ENCODE assay signal across 9 cellular contexts in genomic region chr1:37596182-37596667, GRCh38. TPM values are rescaled to one million over a fixed set of nuclear protein-coding genes. Genes with fewer than 3 reads are reported as not detected.
DNase-seq lines count a peak whose midpoint lies in the region; ATAC-seq and TF ChIP-seq lines count a peak whose summit lies in the region.
"Had no signal": no experiment of that assay in that cellular context is flagged by ENCODE, and none has a peak within 500 bp of the region (broad histone marks: within the 10 kb centered on the region; RNA-seq: fewer than 3 reads in every experiment).

No MANE protein-coding gene starts in this region.

- H3K36me3 Mint-ChIP-seq in activated CD4-positive, alpha-beta T cell treated with anti-CD3 and anti-CD28 coated beads for 36 hours (ENCODE audit: low read depth): peaks cover 29% of the 10 kb centered on the region

- H3K9me3 Mint-ChIP-seq in activated CD4-positive, alpha-beta T cell treated with anti-CD3 and anti-CD28 coated beads for 36 hours (ENCODE audit: low read depth): no peaks in the 10 kb centered on the region

- H3K27me3 ChIP-seq in ascending aorta (no peaks in the 10 kb centered on the region), left lung (no peaks in the 10 kb centered on the region), tibial artery (no peaks in the 10 kb centered on the region)

- H3K36me3 ChIP-seq in ascending aorta (peaks cover 14 to 22% of the 10 kb centered on the region in 2 donors), left lung (peaks cover 0 to 20% of the 10 kb centered on the region in 2 donors), tibial artery (peaks cover 15 to 20% (median 17%) of the 10 kb centered on the region in 3 donors)

- no peak for DNase-seq in activated CD4-positive, alpha-beta T cell treated with anti-CD3 and anti-CD28 coated beads for 36 hours
- DNase-seq in activated CD4-positive, alpha-beta T cell treated with anti-CD3 and anti-CD28 coated beads for 4 hours: no peak
- DNase-seq in ascending aorta (ENCODE audit: low spot score in 2 of 2) (no peak), left lung (no peak), tibial artery (no peak), RKO (ENCODE audit: low spot score) (no peak), COLO668 (lab: John Stamatoyannopoulos, UW; ENCODE audit: unreplicated experiment) (no peak)

- CTCF ChIA-PET in activated CD4-positive, alpha-beta T cell treated with anti-CD3 and anti-CD28 coated beads for 36 hours (lab: Charles Lee): interaction anchor here (0.5 to 1.4 kb wide), 7 partner anchors 32 to 394 kb away, joined by 3 to 7 read pairs (median 3); partner anchors contain the start of gene MEAF6

- intact Hi-C loops in activated CD4-positive, alpha-beta T cell treated with anti-CD3 and anti-CD28 coated beads for 36 hours (cut with DNase I, micrococcal nuclease): loop anchor here (1.0 to 10.0 kb wide), 6 partner anchors 94 to 399 kb away; partner anchors contain the start of genes MTF1 (in 2 of the 2), SF3A3 (in 1 of the 2) and ZC3H12A (in 1 of the 2)
- intact Hi-C loops in ascending aorta (cut with DNase I): loop anchor here (1.0 to 5.0 kb wide), 5 partner anchors 42 to 263 kb away; partner anchors contain the start of genes C1orf122, MTF1, SNIP1 and YRDC
- intact Hi-C loops in left lung (cut with DNase I): no loop called here
- intact Hi-C loops in tibial artery (cut with DNase I; ENCODE audit: low total_unique reads): loop anchor here (10.0 kb wide), 1 partner anchor 81 kb away; the partner anchor contains the start of gene MEAF6

- H3K4me1 Mint-ChIP-seq in activated CD4-positive, alpha-beta T cell treated with anti-CD3 and anti-CD28 coated beads for 36 hours: peaks cover 32% of the 10 kb centered on the region

- TF ChIP-seq CTCF in ascending aorta (IDR thresholded peaks at IDR 0.05) (no peak), left lung (IDR thresholded peaks at IDR 0.05) (no peak), tibial artery (IDR thresholded peaks at IDR 0.05) (no peak)

- H3K4me1 ChIP-seq in ascending aorta (peaks cover 5 to 15% of the 10 kb centered on the region in 2 donors), left lung (peaks cover 12 to 22% of the 10 kb centered on the region in 2 donors), tibial artery (peaks cover 0 to 28% (median 24%) of the 10 kb centered on the region in 4 donors)

- H3K4me3 Mint-ChIP-seq in activated CD4-positive, alpha-beta T cell treated with anti-CD3 and anti-CD28 coated beads for 36 hours: peak overlapping the region; percentile 98

- POLR2A ChIA-PET in activated CD4-positive, alpha-beta T cell treated with anti-CD3 and anti-CD28 coated beads for 36 hours (lab: Charles Lee): interaction anchor here (0.6 to 1.3 kb wide), 5 partner anchors 20 to 102 kb away, joined by 3 to 4 read pairs (median 3); a partner anchor contains a TSS

- H3K27ac ChIP-seq in ascending aorta (peak overlapping the region; percentile 77 to 82), left lung (peak overlapping the region; percentile 72 to 87), tibial artery (peak overlapping the region; percentile 79 to 82)

- ATAC-seq in activated CD4-positive, alpha-beta T cell treated with anti-CD3 and anti-CD28 coated beads for 36 hours: peak; percentile 9
- ATAC-seq in left lung (peak; percentile 18), HG02981 (IDR thresholded peaks at IDR 0.05; ENCODE audit: unreplicated experiment) (no peak)

- peak overlapping the region; percentile 78 to 80 for H3K4me3 ChIP-seq in ascending aorta
- peak overlapping the region; percentile 66 to 72 for H3K4me3 ChIP-seq in left lung
- peak overlapping the region; percentile 69 to 72 for H3K4me3 ChIP-seq in tibial artery

- no peaks in the 10 kb centered on the region for H3K27me3 Mint-ChIP-seq in activated CD4-positive, alpha-beta T cell treated with anti-CD3 and anti-CD28 coated beads for 36 hours

- H3K9me3 ChIP-seq in ascending aorta (no peaks in the 10 kb centered on the region), left lung (no peaks in the 10 kb centered on the region), tibial artery (no peaks in the 10 kb centered on the region)

- peak overlapping the region; percentile 92 for H3K27ac Mint-ChIP-seq in activated CD4-positive, alpha-beta T cell treated with anti-CD3 and anti-CD28 coated beads for 36 hours

RNA-seq across cellular contexts. Expression of gene GNL2, which starts 0.5 kb away (rescaled TPM):
- total RNA-seq in activated CD4-positive, alpha-beta T cell treated with anti-CD3 and anti-CD28 coated beads for 36 hours: 10 to 100 TPM; 82.3 to 98.8 TPM
- total RNA-seq in ascending aorta (17.0 TPM), left lung (10 to 100 TPM; 32.2 to 41.8 TPM)

RNA-seq across cellular contexts. Expression of gene RSPO1, which starts 38.5 kb away (rescaled TPM):
- total RNA-seq in activated CD4-positive, alpha-beta T cell treated with anti-CD3 and anti-CD28 coated beads for 36 hours: not detected
- total RNA-seq in ascending aorta (not detected), left lung (1 to 10 TPM in 1 of 2 donors, under 1 TPM in 1; 0.52 to 1.2 TPM)
- total RNA-seq: SK-MEL-5 had no signal

RNA-seq across cellular contexts. Expression of gene DNALI1, which starts 39.5 kb away (rescaled TPM):
- under 1 TPM in 1 of 2 experiments, not detected in 1; 0.16 TPM for total RNA-seq in activated CD4-positive, alpha-beta T cell treated with anti-CD3 and anti-CD28 coated beads for 36 hours
- total RNA-seq in ascending aorta (2.2 TPM), left lung (10 to 100 TPM; 17.9 to 24.1 TPM)
- total RNA-seq: SK-MEL-5 had no signal

RNA-seq across cellular contexts. Expression of gene SNIP1, which starts 42.1 kb away (rescaled TPM):
- 10 to 100 TPM; 18.7 to 21.3 TPM for total RNA-seq in activated CD4-positive, alpha-beta T cell treated with anti-CD3 and anti-CD28 coated beads for 36 hours
- total RNA-seq in ascending aorta: 14.4 TPM
- 10 to 100 TPM; 12.3 to 12.6 TPM for total RNA-seq in left lung

Comparison
In these comparisons a context has a peak if more than half of its experiments do, and no peak if none do; other contexts are left out.
1. intact Hi-C loops: an anchor here in activated CD4-positive, alpha-beta T cell treated with anti-CD3 and anti-CD28 coated beads for 36 hours (1.0 to 10.0 kb wide), ascending aorta (1.0 to 5.0 kb wide) and tibial artery (10.0 kb wide); none called in left lung.